In genomic region chr12:68007023-68007422, GRCh38 we compare ENCODE assay signal across 19 cellular contexts. TPM values are rescaled to one million over a fixed set of nuclear protein-coding genes. Genes with fewer than 3 reads are reported as not detected.
"Had no signal": no experiment of that assay in that cellular context is flagged by ENCODE, and none has a peak within 500 bp of the region (broad histone marks: within the 10 kb centered on the region; RNA-seq: fewer than 3 reads in every experiment).

No MANE protein-coding gene starts in this region.

- ATAC-seq: activated naive CD8-positive, alpha-beta T cell treated with anti-CD3 and anti-CD28 coated beads, Interleukin-2, amount 50 U/mL, for 24 hours; left colon; WTC11 had no signal

- H3K4me1 ChIP-seq: ascending aorta, tibial nerve, uterus had no signal

- H3K4me3 ChIP-seq: ascending aorta, tibial nerve, uterus had no signal

- H3K36me3 ChIP-seq: ascending aorta, tibial nerve, uterus had no signal

- H3K27me3 ChIP-seq: ascending aorta, tibial nerve, uterus had no signal

- H3K9me3 ChIP-seq: ascending aorta, tibial nerve, uterus had no signal

- DNase-seq: activated CD4-positive, alpha-beta T cell treated with anti-CD3 and anti-CD28 coated beads for 48 hours; activated CD8-positive, alpha-beta memory T cell treated with anti-CD3 and anti-CD28 coated beads, Interleukin-2, amount 50 U/mL, for 48 hours; activated naive CD4-positive, alpha-beta T cell treated with Interleukin-2 at 50 U/mL for 16 hours; activated naive CD8-positive, alpha-beta T cell treated with anti-CD3 and anti-CD28 coated beads, Interleukin-2, amount 50 U/mL, for 24 hours; effector memory CD4-positive, alpha-beta T cell; left colon; naive B cell; retina; stimulated activated CD4-positive, alpha-beta T cell treated with anti-CD3 and anti-CD28 coated beads, Interleukin-15, amount 100 ng/mL, for 24 hours; stimulated activated CD4-positive, alpha-beta T cell treated with anti-CD3 and anti-CD28 coated beads, Interleukin-4, amount 100 ng/mL, for 1 hour; stimulated activated naive CD4-positive, alpha-beta T cell; T-helper 2 cell; uterus had no signal

- H3K27ac ChIP-seq: ascending aorta, tibial nerve, uterus had no signal

RNA-seq across cellular contexts. Expression of gene IFNG-AS1, which starts 17.8 kb away (rescaled TPM):
- total RNA-seq: ascending aorta, bronchial epithelial cell, cerebellum, lung microvascular endothelial cell, tibial nerve, uterus, WTC11 had no signal
